8 cellular contexts compared by ENCODE assay signal in genomic region chr1:228655796-228656394, GRCh38.
"Had no signal": no experiment of that assay in that cellular context is flagged by ENCODE, and none has a peak within 500 bp of the region (broad histone marks: within the 10 kb centered on the region; RNA-seq: fewer than 3 reads in every experiment).

No MANE protein-coding gene starts in this region.

- H3K4me2 ChIP-seq: GM23338 had no signal

- H3K27ac ChIP-seq: HL-60 had no signal

- ATAC-seq: GM23338, K562 had no signal

- H2AFZ ChIP-seq: GM23338 had no signal

- H3K4me3 ChIP-seq: GM23338, K562 had no signal

- FAIRE-seq: H1, H54, K562 had no signal

- DNase-seq: H9, HCEC 1CT, IMR-90 had no signal
